32 cellular contexts compared by ENCODE assay signal in genomic region chr22:45963821-45964220, GRCh38. TPM values are rescaled to one million over a fixed set of nuclear protein-coding genes. Genes with fewer than 3 reads are reported as not detected.
"Had no signal": no experiment of that assay in that cellular context is flagged by ENCODE, and none has a peak within 500 bp of the region (broad histone marks: within the 10 kb centered on the region; RNA-seq: fewer than 3 reads in every experiment).

No MANE protein-coding gene starts in this region.

- H3K9me3 ChIP-seq: esophagus muscularis mucosa, gastroesophageal sphincter had no signal

- H3K4me3 ChIP-seq: coronary artery, dorsolateral prefrontal cortex, esophagus muscularis mucosa, gastroesophageal sphincter had no signal

- H3K9me3 Mint-ChIP-seq: activated CD4-positive, alpha-beta memory T cell treated with anti-CD3 and anti-CD28 coated beads, Interleukin-2, amount 10 ng/mL, durations not matched to agents 7 days and 5 days; activated CD4-positive, alpha-beta T cell treated with anti-CD3 and anti-CD28 coated beads, Interleukin-2, amount 10 ng/mL, durations not matched to agents 7 days and 5 days; activated T-cell treated with anti-CD3 and anti-CD28 coated beads, Interleukin-2, amount 50 U/mL, for 24 hours; activated T-cell treated with anti-CD3 and anti-CD28 coated beads, Interleukin-2, amount 50 U/mL, for 72 hours; activated T-helper 17 cell treated with anti-CD3 and anti-CD28 coated beads, Interleukin-2, amount 50 U/mL, for 72 hours; central memory CD8-positive, alpha-beta T cell; dendritic cell treated with granulocyte-macrophage colony-stimulating factor and Interleukin-4, amounts not matched to agents 40 ng/mL and 50 ng/mL, for 4 days; effector memory CD8-positive, alpha-beta T cell; WTC11 had no signal

- DNase-seq: activated CD4-positive, alpha-beta memory T cell treated with anti-CD3 and anti-CD28 coated beads, Interleukin-2, amount 10 ng/mL, durations not matched to agents 7 days and 5 days; activated CD4-positive, alpha-beta T cell treated with anti-CD3 and anti-CD28 coated beads for 1 hour; activated CD4-positive, alpha-beta T cell treated with anti-CD3 and anti-CD28 coated beads for 4 hours; activated CD4-positive, alpha-beta T cell treated with anti-CD3 and anti-CD28 coated beads, Interleukin-2, amount 10 ng/mL, durations not matched to agents 7 days and 5 days; activated CD4-positive, alpha-beta T cell treated with anti-CD3 and anti-CD28 coated beads, Interleukin-2, amount 50 U/mL, for 4 hours; activated CD8-positive, alpha-beta memory T cell treated with anti-CD3 and anti-CD28 coated beads, Interleukin-2, amount 50 U/mL, for 48 hours; activated effector memory CD4-positive, alpha-beta T cell treated with Interleukin-2 at 50 U/mL for 16 hours; activated gamma-delta T cell treated with Interleukin-2 at 50 U/mL for 16 hours; activated naive CD4-positive, alpha-beta T cell treated with anti-CD3 and anti-CD28 coated beads, Interleukin-2, amount 50 U/mL, for 16 hours; activated naive CD4-positive, alpha-beta T cell treated with Interleukin-2 at 50 U/mL for 16 hours; activated T-cell treated with anti-CD3 and anti-CD28 coated beads for 4 hours; activated T-cell treated with anti-CD3 and anti-CD28 coated beads, Interleukin-2, amount 50 U/mL, for 24 hours; activated T-cell treated with anti-CD3 and anti-CD28 coated beads, Interleukin-2, amount 50 U/mL, for 72 hours; amniotic stem cell; anterior cingulate cortex; brain microvascular endothelial cell; dorsolateral prefrontal cortex; effector memory CD8-positive, alpha-beta T cell; erythroblast; foreskin melanocyte; T-helper 2 cell had no signal

- H3K36me3 Mint-ChIP-seq: activated naive CD8-positive, alpha-beta T cell; WTC11 had no signal

- H3K4me3 Mint-ChIP-seq: activated CD4-positive, alpha-beta memory T cell treated with anti-CD3 and anti-CD28 coated beads, Interleukin-2, amount 10 ng/mL, durations not matched to agents 7 days and 5 days; activated CD4-positive, alpha-beta T cell treated with anti-CD3 and anti-CD28 coated beads, Interleukin-2, amount 10 ng/mL, durations not matched to agents 7 days and 5 days; activated naive CD8-positive, alpha-beta T cell; activated T-cell treated with anti-CD3 and anti-CD28 coated beads, Interleukin-2, amount 50 U/mL, for 24 hours; activated T-cell treated with anti-CD3 and anti-CD28 coated beads, Interleukin-2, amount 50 U/mL, for 72 hours; activated T-helper 17 cell treated with anti-CD3 and anti-CD28 coated beads, Interleukin-2, amount 50 U/mL, for 72 hours; central memory CD8-positive, alpha-beta T cell; dendritic cell treated with granulocyte-macrophage colony-stimulating factor and Interleukin-4, amounts not matched to agents 40 ng/mL and 50 ng/mL, for 4 days; effector memory CD8-positive, alpha-beta T cell; WTC11 had no signal

- H3K27me3 ChIP-seq: brain microvascular endothelial cell had no signal

- H3K4me1 ChIP-seq: esophagus muscularis mucosa, gastroesophageal sphincter had no signal

- H3K4me1 Mint-ChIP-seq: activated CD4-positive, alpha-beta memory T cell treated with anti-CD3 and anti-CD28 coated beads, Interleukin-2, amount 10 ng/mL, durations not matched to agents 7 days and 5 days; activated CD4-positive, alpha-beta T cell treated with anti-CD3 and anti-CD28 coated beads, Interleukin-2, amount 10 ng/mL, durations not matched to agents 7 days and 5 days; activated T-helper 17 cell treated with anti-CD3 and anti-CD28 coated beads, Interleukin-2, amount 50 U/mL, for 72 hours; central memory CD8-positive, alpha-beta T cell had no signal

- H3K36me3 ChIP-seq: brain microvascular endothelial cell, esophagus muscularis mucosa, gastroesophageal sphincter had no signal

- H3K27ac Mint-ChIP-seq: activated CD4-positive, alpha-beta memory T cell treated with anti-CD3 and anti-CD28 coated beads, Interleukin-2, amount 10 ng/mL, durations not matched to agents 7 days and 5 days; activated CD4-positive, alpha-beta T cell treated with anti-CD3 and anti-CD28 coated beads, Interleukin-2, amount 10 ng/mL, durations not matched to agents 7 days and 5 days; activated naive CD8-positive, alpha-beta T cell; activated T-cell treated with anti-CD3 and anti-CD28 coated beads, Interleukin-2, amount 50 U/mL, for 24 hours; activated T-cell treated with anti-CD3 and anti-CD28 coated beads, Interleukin-2, amount 50 U/mL, for 72 hours; activated T-helper 17 cell treated with anti-CD3 and anti-CD28 coated beads, Interleukin-2, amount 50 U/mL, for 72 hours; dendritic cell treated with granulocyte-macrophage colony-stimulating factor and Interleukin-4, amounts not matched to agents 40 ng/mL and 50 ng/mL, for 4 days; effector memory CD8-positive, alpha-beta T cell; WTC11 had no signal

- ATAC-seq: activated T-cell treated with anti-CD3 and anti-CD28 coated beads, Interleukin-2, amount 50 U/mL, for 72 hours; activated T-helper 17 cell treated with anti-CD3 and anti-CD28 coated beads, Interleukin-2, amount 50 U/mL, for 72 hours; effector memory CD8-positive, alpha-beta T cell; gastroesophageal sphincter; WTC11 had no signal

- H3K27ac ChIP-seq: brain microvascular endothelial cell, coronary artery, dorsolateral prefrontal cortex, esophagus muscularis mucosa, gastroesophageal sphincter, VCaP had no signal

RNA-seq across cellular contexts. Expression of gene WNT7B, which starts 13.1 kb away (rescaled TPM):
- total RNA-seq: activated CD4-positive, alpha-beta memory T cell treated with anti-CD3 and anti-CD28 coated beads, Interleukin-2, amount 10 ng/mL, durations not matched to agents 7 days and 5 days; activated CD4-positive, alpha-beta T cell treated with anti-CD3 and anti-CD28 coated beads, Interleukin-2, amount 10 ng/mL, durations not matched to agents 7 days and 5 days; activated T-cell treated with anti-CD3 and anti-CD28 coated beads, Interleukin-2, amount 50 U/mL, for 72 hours; activated T-helper 17 cell treated with anti-CD3 and anti-CD28 coated beads, Interleukin-2, amount 50 U/mL, for 72 hours; cardiac septum; esophagus muscularis mucosa; T-helper 1 cell treated with Interleukin-12 subunit alpha and Interleukin-12 subunit beta and Interleukin-4 antibody, amounts not matched to agents 30 ng/mL and 1 ng/mL, for 36 hours had no signal
